20 cellular contexts compared by ENCODE assay signal in genomic region chr13:99811067-99811715, GRCh38.
"Had no signal": no experiment of that assay in that cellular context is flagged by ENCODE, and none has a peak within 500 bp of the region (broad histone marks: within the 10 kb centered on the region; RNA-seq: fewer than 3 reads in every experiment).

No MANE protein-coding gene starts in this region.

- H3K9me3 ChIP-seq: upper lobe of right lung had no signal

- H3K27ac ChIP-seq: coronary artery, upper lobe of right lung had no signal

- H3K36me3 ChIP-seq: upper lobe of right lung had no signal

- H3K4me3 Mint-ChIP-seq: activated B cell treated with CpG ODN at 0.5 μM for 24 hours; activated CD4-positive, alpha-beta memory T cell treated with anti-CD3 and anti-CD28 coated beads for 36 hours; activated CD8-positive, alpha-beta memory T cell treated with anti-CD3 and anti-CD28 coated beads, Interleukin-2, amount 10 ng/mL, durations not matched to agents 7 days and 5 days; activated naive CD8-positive, alpha-beta T cell treated with anti-CD3 and anti-CD28 coated beads for 36 hours; activated T-helper 17 cell treated with anti-CD3 and anti-CD28 coated beads, Interleukin-2, amount 50 U/mL, for 72 hours; mesothelial cell of epicardium; nephron progenitor cell; stimulated activated naive B cell treated with anti-CD40 and anti-IgM and Interleukin-4, amounts not matched to agents 10 μg/mL and 1 μg/mL and 100 μg/mL, for 72 hours; T-helper 2 cell treated with Interferon-gamma antibody and Interleukin-4, amounts not matched to agents 5 μg/mL and 100 μg/mL, for 36 hours had no signal

- H3K27ac Mint-ChIP-seq: activated B cell treated with CpG ODN at 0.5 μM for 24 hours; activated CD4-positive, alpha-beta memory T cell treated with anti-CD3 and anti-CD28 coated beads for 36 hours; activated CD8-positive, alpha-beta memory T cell treated with anti-CD3 and anti-CD28 coated beads, Interleukin-2, amount 10 ng/mL, durations not matched to agents 7 days and 5 days; activated naive CD8-positive, alpha-beta T cell treated with anti-CD3 and anti-CD28 coated beads for 36 hours; mesothelial cell of epicardium; nephron progenitor cell; stimulated activated naive B cell treated with anti-CD40 and anti-IgM and Interleukin-4, amounts not matched to agents 10 μg/mL and 1 μg/mL and 100 μg/mL, for 72 hours; T-helper 2 cell treated with Interferon-gamma antibody and Interleukin-4, amounts not matched to agents 5 μg/mL and 100 μg/mL, for 36 hours had no signal

- H3K9me3 Mint-ChIP-seq: activated CD4-positive, alpha-beta memory T cell treated with anti-CD3 and anti-CD28 coated beads for 36 hours; activated naive CD8-positive, alpha-beta T cell treated with anti-CD3 and anti-CD28 coated beads for 36 hours; activated T-helper 17 cell treated with anti-CD3 and anti-CD28 coated beads, Interleukin-2, amount 50 U/mL, for 72 hours; mesothelial cell of epicardium; nephron progenitor cell; stimulated activated naive B cell treated with anti-CD40 and anti-IgM and Interleukin-4, amounts not matched to agents 10 μg/mL and 1 μg/mL and 100 μg/mL, for 72 hours; T-helper 2 cell treated with Interferon-gamma antibody and Interleukin-4, amounts not matched to agents 5 μg/mL and 100 μg/mL, for 36 hours had no signal

- H3K4me1 ChIP-seq: upper lobe of right lung had no signal

- H3K27me3 ChIP-seq: upper lobe of right lung had no signal

- H3K4me1 Mint-ChIP-seq: activated B cell treated with CpG ODN at 0.5 μM for 24 hours; activated CD8-positive, alpha-beta memory T cell treated with anti-CD3 and anti-CD28 coated beads, Interleukin-2, amount 10 ng/mL, durations not matched to agents 7 days and 5 days; activated naive CD8-positive, alpha-beta T cell treated with anti-CD3 and anti-CD28 coated beads for 36 hours; activated T-helper 17 cell treated with anti-CD3 and anti-CD28 coated beads, Interleukin-2, amount 50 U/mL, for 72 hours; mesothelial cell of epicardium; stimulated activated naive B cell treated with anti-CD40 and anti-IgM and Interleukin-4, amounts not matched to agents 10 μg/mL and 1 μg/mL and 100 μg/mL, for 72 hours had no signal

- H3K36me3 Mint-ChIP-seq: activated CD4-positive, alpha-beta memory T cell treated with anti-CD3 and anti-CD28 coated beads for 36 hours; activated CD8-positive, alpha-beta memory T cell treated with anti-CD3 and anti-CD28 coated beads, Interleukin-2, amount 10 ng/mL, durations not matched to agents 7 days and 5 days; activated naive CD8-positive, alpha-beta T cell treated with anti-CD3 and anti-CD28 coated beads for 36 hours; mesothelial cell of epicardium had no signal

- DNase-seq: activated B cell treated with CpG ODN at 0.5 μM for 24 hours; activated CD4-positive, alpha-beta memory T cell treated with anti-CD3 and anti-CD28 coated beads for 36 hours; activated CD4-positive, alpha-beta T cell treated with anti-CD3 and anti-CD28 coated beads for 4 hours; activated CD8-positive, alpha-beta memory T cell treated with anti-CD3 and anti-CD28 coated beads, Interleukin-2, amount 10 ng/mL, durations not matched to agents 7 days and 5 days; activated naive CD4-positive, alpha-beta T cell; activated naive CD8-positive, alpha-beta T cell treated with anti-CD3 and anti-CD28 coated beads for 36 hours; amniotic stem cell; erythroblast; foreskin melanocyte; hypothalamus; islet precursor cell; nephron progenitor cell; stimulated activated CD4-positive, alpha-beta T cell treated with anti-CD3 and anti-CD28 coated beads, Interleukin-4, amount 100 ng/mL, for 4 hours; stimulated activated naive B cell treated with anti-CD40 and anti-IgM and Interleukin-4, amounts not matched to agents 10 μg/mL and 1 μg/mL and 100 μg/mL, for 72 hours; upper lobe of right lung had no signal

- H3K4me3 ChIP-seq: coronary artery, lung, upper lobe of right lung had no signal

- H3K27me3 Mint-ChIP-seq: activated B cell treated with CpG ODN at 0.5 μM for 24 hours; activated CD4-positive, alpha-beta memory T cell treated with anti-CD3 and anti-CD28 coated beads for 36 hours; activated CD8-positive, alpha-beta memory T cell treated with anti-CD3 and anti-CD28 coated beads, Interleukin-2, amount 10 ng/mL, durations not matched to agents 7 days and 5 days; activated naive CD8-positive, alpha-beta T cell treated with anti-CD3 and anti-CD28 coated beads for 36 hours; activated T-helper 17 cell treated with anti-CD3 and anti-CD28 coated beads, Interleukin-2, amount 50 U/mL, for 72 hours; stimulated activated naive B cell treated with anti-CD40 and anti-IgM and Interleukin-4, amounts not matched to agents 10 μg/mL and 1 μg/mL and 100 μg/mL, for 72 hours had no signal
